8 cellular contexts compared by ENCODE assay signal in the genomic region with DNA sequence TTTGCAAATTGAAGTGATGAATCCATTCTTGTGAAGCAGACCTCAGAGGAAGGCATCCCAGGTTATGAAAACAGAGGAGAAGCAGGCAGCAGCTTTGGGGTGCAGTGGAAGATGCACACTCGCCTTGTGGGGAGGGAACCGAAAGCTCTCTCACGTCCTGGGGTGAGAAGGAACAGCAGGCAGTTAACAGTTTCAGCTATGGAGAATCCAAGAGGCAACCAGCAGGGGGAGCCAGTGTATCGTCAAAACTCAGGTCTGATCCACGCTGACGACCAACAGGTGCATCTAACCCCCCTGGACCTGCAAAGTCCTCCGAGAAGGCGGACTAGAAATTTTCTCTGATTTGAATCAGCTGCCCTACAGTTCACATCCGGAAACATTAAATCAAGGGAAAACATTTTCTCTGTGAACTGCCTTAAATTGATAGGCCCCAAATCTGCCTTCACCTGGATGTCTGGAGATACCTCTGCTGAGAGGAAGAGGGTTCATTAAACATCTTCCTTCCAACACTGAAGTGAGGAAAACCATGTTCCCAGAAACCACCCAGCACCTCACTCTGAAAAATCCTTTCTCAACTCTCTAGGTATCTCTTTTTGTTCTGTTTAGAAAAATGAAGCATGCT.
DNase-seq lines count a peak whose midpoint lies in the region; ATAC-seq and TF ChIP-seq lines count a peak whose summit lies in the region.

No MANE protein-coding gene starts in this region.

- H3K9me3 Mint-ChIP-seq in progenitor cell of endocrine pancreas (ENCODE audit: low read depth): no peaks in the 10 kb centered on the region

- in situ Hi-C loops in G401 (cut with HindIII; ENCODE audit: low sequenced_read_pairs): no loop called here

- H3K36me3 Mint-ChIP-seq in progenitor cell of endocrine pancreas (ENCODE audit: insufficient read depth): no peaks in the 10 kb centered on the region

- peaks cover 2% of the 10 kb centered on the region for H3K4me1 Mint-ChIP-seq in progenitor cell of endocrine pancreas (ENCODE audit: low read depth)

- no peak for TF ChIP-seq EP300 in Ishikawa (IDR thresholded peaks at IDR 0.05; ENCODE audit: borderline replicate concordance)

- H3K4me3 Mint-ChIP-seq in progenitor cell of endocrine pancreas (ENCODE audit: low read depth): no peak overlapping the region

- H3K27me3 Mint-ChIP-seq in progenitor cell of endocrine pancreas: peaks cover 28% of the 10 kb centered on the region

- TF ChIP-seq RAD21 in Ishikawa (IDR thresholded peaks at IDR 0.05; ENCODE audit: low read depth): peak; percentile 81

- peak; percentile 96 for ATAC-seq in GM21723 (IDR thresholded peaks at IDR 0.05; ENCODE audit: unreplicated experiment)

- TF ChIP-seq CTCF in progenitor cell of endocrine pancreas (IDR thresholded peaks at IDR 0.05; ENCODE audit: unreplicated experiment): peak; percentile 88

- H3K27ac Mint-ChIP-seq in progenitor cell of endocrine pancreas: no peak overlapping the region

- DNase-seq in G401 (ENCODE audit: low spot score) (peak; percentile 81), RPMI8226 (peak; percentile 82), glomerular visceral epithelial cell (ENCODE audit: extremely low spot score) (peak; percentile 76), progenitor cell of endocrine pancreas (ENCODE audit: low spot score, unreplicated experiment) (peak; percentile 69), NCI-H128 (lab: John Stamatoyannopoulos, UW; ENCODE audit: unreplicated experiment) (no peak)
- DNase-seq in activated naive CD4-positive, alpha-beta T cell treated with Interleukin-2 at 50 U/mL for 16 hours: peak; percentile 70

TF ChIP-seq in Ishikawa, 13 proteins besides CTCF, POLR2A, EP300 and RAD21:
- no peak for TF ChIP-seq FOXM1 (IDR thresholded peaks at IDR 0.05; ENCODE audit: borderline replicate concordance, low read depth)
- no peak for TF ChIP-seq CEBPB (IDR thresholded peaks at IDR 0.05)
- TF ChIP-seq MAX (IDR thresholded peaks at IDR 0.05): no peak
- TF ChIP-seq YY1 (IDR thresholded peaks at IDR 0.05; ENCODE audit: low read depth): no peak
- no peak for TF ChIP-seq USF1 (IDR thresholded peaks at IDR 0.05)
- no peak for TF ChIP-seq CREB1 (IDR thresholded peaks at IDR 0.05; ENCODE audit: low read depth)
- no peak for TF ChIP-seq EGR1 (IDR thresholded peaks at IDR 0.05)
- no peak for TF ChIP-seq ZBTB7A (IDR thresholded peaks at IDR 0.05; ENCODE audit: low read depth)
- TF ChIP-seq TAF1 (IDR thresholded peaks at IDR 0.05; ENCODE audit: low read depth): no peak
- no peak for TF ChIP-seq REST (IDR thresholded peaks at IDR 0.05; ENCODE audit: low read depth)
- no peak for TF ChIP-seq TEAD4 (IDR thresholded peaks at IDR 0.05)
- no peak for TF ChIP-seq TCF12 (IDR thresholded peaks at IDR 0.05; ENCODE audit: low read depth)
- no peak for TF ChIP-seq NFIC (IDR thresholded peaks at IDR 0.05)
